ENCODE assay signal across 18 cellular contexts in genomic region chr5:128407956-128408355, GRCh38.
DNase-seq lines count a peak whose midpoint lies in the region; ATAC-seq and TF ChIP-seq lines count a peak whose summit lies in the region.
"Had no signal": no experiment of that assay in that cellular context is flagged by ENCODE, and none has a peak within 500 bp of the region (broad histone marks: within the 10 kb centered on the region; RNA-seq: fewer than 3 reads in every experiment).

No MANE protein-coding gene starts in this region.

- intact Hi-C loops in IMR-90 (cut with micrococcal nuclease) (no loop called here), uterus (cut with DNase I; ENCODE audit: low total_unique reads) (no loop called here)

- dilution Hi-C loops in IMR-90 (cut with HindIII; ENCODE audit: low sequenced_read_pairs, unreplicated experiment): no loop called here

- H3K27ac ChIP-seq in IMR-90 (ENCODE audit: insufficient read depth, low read length) (no peak overlapping the region), gastroesophageal sphincter (no peak overlapping the region), uterus (no peak overlapping the region)
- H3K27ac ChIP-seq: 22Rv1, BLaER1 had no signal

- H3K4ac ChIP-seq in IMR-90 (ENCODE audit: low read depth, low read length): no peak overlapping the region

- no peaks in the 10 kb centered on the region for H3K9me3 Mint-ChIP-seq in nephron progenitor cell
- H3K9me3 Mint-ChIP-seq: GM23338, IgD-negative memory B cell had no signal

- POLR2A ChIA-PET in IMR-90 (lab: Charles Lee; ENCODE audit: unreplicated experiment): no interaction called here

- TF ChIP-seq EP300 in gastroesophageal sphincter (IDR thresholded peaks at IDR 0.05): no peak

- no peak overlapping the region for H3K18ac ChIP-seq in IMR-90 (ENCODE audit: low read depth, low read length)

- H3K9me3 ChIP-seq in IMR-90 (ENCODE audit: control insufficient read depth, insufficient read depth, low read length) (no peaks in the 10 kb centered on the region), gastroesophageal sphincter (no peaks in the 10 kb centered on the region), uterus (no peaks in the 10 kb centered on the region)
- H3K9me3 ChIP-seq: BLaER1, Caco-2 had no signal

- no peak overlapping the region for H2BK20ac ChIP-seq in IMR-90 (ENCODE audit: low read depth, low read length)

- H3K14ac ChIP-seq in IMR-90 (replicated peaks; ENCODE audit: low read depth, low read length): no peak overlapping the region

- no peak overlapping the region for H2AK9ac ChIP-seq in IMR-90 (replicated peaks; ENCODE audit: low read depth, low read length, poor library complexity)

- no peak overlapping the region for H3K9ac ChIP-seq in IMR-90 (ENCODE audit: low read depth, low read length)
- H3K9ac ChIP-seq: BLaER1 had no signal

- H2AFZ ChIP-seq in IMR-90 (replicated peaks; ENCODE audit: low read length, poor library complexity): no peak overlapping the region
- H2AFZ ChIP-seq: GM23338 had no signal

- H4K5ac ChIP-seq in IMR-90 (ENCODE audit: low read depth, low read length): no peak overlapping the region

- peaks cover 17% of the 10 kb centered on the region for H3K4me1 Mint-ChIP-seq in nephron progenitor cell
- H3K4me1 Mint-ChIP-seq: CD8-positive, alpha-beta memory T cell; IgD-negative memory B cell had no signal

- no CpG with 5 or more reads among the region's 1 CpG for whole genome bisulfite sequencing in IMR-90 (ENCODE audit: extremely low coverage in 2 of 2, insufficient read length in 1 of 2), 2 experiments
- WGBS in gastroesophageal sphincter (ENCODE audit: low coverage in 1 of 2), 2 donors: 50 to 100% methylated on average over 1 of the region's 1 CpG

- TF ChIP-seq RAD21 in IMR-90 (IDR thresholded peaks at IDR 0.05; ENCODE audit: low read length): no peak

- no peak overlapping the region for H3K4me2 ChIP-seq in IMR-90 (ENCODE audit: low read depth, low read length)
- H3K4me2 ChIP-seq: BLaER1 had no signal

- H3K4me1 ChIP-seq in IMR-90 (ENCODE audit: control insufficient read depth, insufficient read depth, low read length) (peaks cover 3% of the 10 kb centered on the region), gastroesophageal sphincter (peaks cover 0 to 33% (median 0%) of the 10 kb centered on the region in 3 donors), uterus (no peaks in the 10 kb centered on the region)
- H3K4me1 ChIP-seq: BLaER1, Caco-2 had no signal

- TF ChIP-seq CTCF in IMR-90 (conservative IDR thresholded peaks at IDR 0.05; ENCODE audit: low read depth, low read length) (no peak), epithelial cell of esophagus (IDR thresholded peaks at IDR 0.05; ENCODE audit: insufficient read depth, low read depth, low read length, missing control alignments) (no peak), nephron progenitor cell (IDR thresholded peaks at IDR 0.05) (no peak), gastroesophageal sphincter (IDR thresholded peaks at IDR 0.05) (no peak), uterus (IDR thresholded peaks at IDR 0.05) (no peak)

- CTCF ChIA-PET in IMR-90 (lab: Yijun Ruan, JAX): no interaction called here

- H3K36me3 ChIP-seq in IMR-90 (ENCODE audit: control insufficient read depth, insufficient read depth, low read length): peaks cover 16% of the 10 kb centered on the region
- no peaks in the 10 kb centered on the region for H3K36me3 ChIP-seq in gastroesophageal sphincter
- H3K36me3 ChIP-seq in uterus: no peaks in the 10 kb centered on the region
- H3K36me3 ChIP-seq: BLaER1 had no signal

- no peak overlapping the region for H2AK5ac ChIP-seq in IMR-90 (ENCODE audit: low read depth, low read length)

- H3K27me3 ChIP-seq in IMR-90 (ENCODE audit: control insufficient read depth, insufficient read depth, low read length) (no peaks in the 10 kb centered on the region), gastroesophageal sphincter (no peaks in the 10 kb centered on the region), uterus (no peaks in the 10 kb centered on the region)
- H3K27me3 ChIP-seq: BLaER1 had no signal

- peaks cover 11% of the 10 kb centered on the region; the same call in 1 of the 2 replicates for H3K9me1 ChIP-seq in IMR-90 (ENCODE audit: insufficient read depth, low read length)

- no peak for TF ChIP-seq POLR2A in IMR-90 (IDR thresholded peaks at IDR 0.05; ENCODE audit: low read depth, low read length)
- no peak for TF ChIP-seq POLR2A in gastroesophageal sphincter (IDR thresholded peaks at IDR 0.05)
- no peak for TF ChIP-seq POLR2A in uterus (IDR thresholded peaks at IDR 0.05)

- H3K27ac Mint-ChIP-seq in nephron progenitor cell: peak overlapping the region; percentile 23
- H3K27ac Mint-ChIP-seq: CD8-positive, alpha-beta memory T cell; IgD-negative memory B cell had no signal

- no TSS peak for BruUV-seq in IMR-90 (replicated peaks; lab: Mats Ljungman, UMichigan)

- H3K4me3 Mint-ChIP-seq in nephron progenitor cell: no peak overlapping the region
- H3K4me3 Mint-ChIP-seq: CD8-positive, alpha-beta memory T cell; GM23338; IgD-negative memory B cell had no signal

- no peak overlapping the region for H3K23ac ChIP-seq in IMR-90 (ENCODE audit: low read depth, low read length)

- no peak for ATAC-seq in IMR-90 (ENCODE audit: low read depth)
- no peak for ATAC-seq in gastroesophageal sphincter
- no peak for ATAC-seq in HG03025 (IDR thresholded peaks at IDR 0.05; ENCODE audit: low FRiP score, unreplicated experiment)
- ATAC-seq: GM12878, GM23338 had no signal

- DNase-seq in DMS53 (lab: John Stamatoyannopoulos, UW) (peak; percentile 30), DMS53 treated with DMSO at 0.1 percent for 48 hours (lab: John Stamatoyannopoulos, UW; ENCODE audit: unreplicated experiment) (no peak), IMR-90 (no peak), epithelial cell of esophagus (ENCODE audit: low read depth) (peak; percentile 8), nephron progenitor cell (no peak), uterus (no peak)
- DNase-seq: AML-193; Caco-2; CD8-positive, alpha-beta memory T cell; DMS79; H7 had no signal

- in situ Hi-C loops in IMR-90 (cut with MboI; ENCODE audit: low sequenced_read_pairs): no loop called here

- H4K91ac ChIP-seq in IMR-90 (ENCODE audit: insufficient read depth, low read depth, low read length): no peak overlapping the region

- H3K36me3 Mint-ChIP-seq in nephron progenitor cell (ENCODE audit: low read depth): peaks cover 77% of the 10 kb centered on the region
- H3K36me3 Mint-ChIP-seq: CD8-positive, alpha-beta memory T cell; IgD-negative memory B cell had no signal

- no peak overlapping the region for H2BK15ac ChIP-seq in IMR-90 (ENCODE audit: low read depth, low read length)

- no peaks in the 10 kb centered on the region for H3K27me3 Mint-ChIP-seq in nephron progenitor cell (ENCODE audit: low read depth, poor library complexity)
- H3K27me3 Mint-ChIP-seq: CD8-positive, alpha-beta memory T cell; IgD-negative memory B cell had no signal

- no peak overlapping the region for H3K56ac ChIP-seq in IMR-90 (ENCODE audit: extremely low read depth, insufficient read depth, low read length)

- 0 out of 4 replicates have a peak overlapping the region, but pooled peaks of 1 of the 2 experiments have one; percentile 16 for H4K8ac ChIP-seq in IMR-90 (ENCODE audit: low read depth in 2 of 2, low read length in 2 of 2)

- H3K79me1 ChIP-seq in IMR-90 (ENCODE audit: low read depth in 1 of 2, low read length in 2 of 2): peaks cover 0 to 7% of the 10 kb centered on the region in 2 experiments; a peak in 3 of 4 replicates

- no peak overlapping the region; the same call in 1 of the 2 replicates for H2BK120ac ChIP-seq in IMR-90 (ENCODE audit: low read depth, low read length)

- H4K20me1 ChIP-seq in IMR-90 (ENCODE audit: insufficient read depth, low read length): peaks cover 6% of the 10 kb centered on the region; the same call in 1 of the 2 replicates
- H4K20me1 ChIP-seq: BLaER1 had no signal

- H2BK5ac ChIP-seq in IMR-90 (ENCODE audit: low read depth, low read length, poor library complexity, severe bottlenecking): no peak overlapping the region

- H3K4me3 ChIP-seq in IMR-90 (ENCODE audit: insufficient read depth, low read depth, low read length) (no peak overlapping the region), epithelial cell of esophagus (ENCODE audit: low read length) (no peak overlapping the region), gastroesophageal sphincter (no peak overlapping the region), uterus (no peak overlapping the region)
- H3K4me3 ChIP-seq: BLaER1, GM12878, GM23338 had no signal

TF ChIP-seq in IMR-90, 13 proteins besides CTCF, POLR2A, EP300 and RAD21:
- TF ChIP-seq FOS (IDR thresholded peaks at IDR 0.05; ENCODE audit: low read depth, low read length) (no peak), SMC3 (IDR thresholded peaks at IDR 0.05; ENCODE audit: low read depth, low read length) (no peak), CEBPB (IDR thresholded peaks at IDR 0.05; ENCODE audit: low read depth, low read length) (peak; percentile 48; the same call in 1 of the 2 replicates)

Comparison
In these comparisons a context has a peak if more than half of its experiments do, and no peak if none do; other contexts are left out.
1. DNase-seq: peak in DMS53 (single experiment) and epithelial cell of esophagus (single experiment); none in DMS53 treated with DMSO at 0.1 percent for 48 hours (single experiment), IMR-90 (single experiment), nephron progenitor cell (single experiment) and uterus (0 of 2).